Comparison of ENCODE assay signal across 8 cellular contexts in genomic region chr21:26389971-26390641, GRCh38.
DNase-seq lines count a peak whose midpoint lies in the region; ATAC-seq, FAIRE-seq and TF ChIP-seq lines count a peak whose summit lies in the region.

No MANE protein-coding gene starts in this region.

- H3K27me3 ChIP-seq in Panc1 (ENCODE audit: control insufficient read depth, insufficient read depth, low read length): no peaks in the 10 kb centered on the region

- CTCF ChIA-PET in Panc1 (lab: Charles Lee): no interaction called here

- no peaks in the 10 kb centered on the region; the same call in 1 of the 2 replicates for H3K9me3 ChIP-seq in Panc1 (ENCODE audit: control insufficient read depth, insufficient read depth, low read depth, low read length)

- H3K27ac ChIP-seq in Panc1 (ENCODE audit: low read length): peak overlapping the region; percentile 66

- POLR2A ChIA-PET in Panc1 (lab: Charles Lee): no interaction called here

- H3K4me3 ChIP-seq in AG10803 (ENCODE audit: low read length) (no peak overlapping the region), Panc1 (ENCODE audit: low read depth in 2 of 2, low read length in 2 of 2) (peak overlapping the region in 1 of 2 experiments; percentile 27; a peak in 2 of 4 replicates), foreskin fibroblast (ENCODE audit: low read depth in 1 of 2, low read length in 2 of 2) (no peak overlapping the region)

- BruUV-seq in Panc1 (replicated peaks; lab: Mats Ljungman, UMichigan): no TSS peak

- TF ChIP-seq CTCF in AG10803 (conservative IDR thresholded peaks at IDR 0.05; ENCODE audit: low read length) (no peak), Panc1 (IDR thresholded peaks at IDR 0.05) (no peak), foreskin fibroblast (IDR thresholded peaks at IDR 0.05; ENCODE audit: low read depth, low read length) (no peak)

- no peak for FAIRE-seq in GM19239 (lab: Jason Lieb, UNC)

- peak; percentile 80 for DNase-seq in AG10803 (ENCODE audit: low read depth)
- DNase-seq in Panc1 (ENCODE audit: low read depth, low spot score): peak; percentile 89
- DNase-seq in foreskin fibroblast: peak; percentile 81 to 84
- no peak for DNase-seq in stimulated activated CD4-positive, alpha-beta T cell treated with anti-CD3 and anti-CD28 coated beads, Interleukin-4, amount 100 ng/mL, for 4 hours
- DNase-seq in KG1 (lab: John Stamatoyannopoulos, UW): no peak
- no peak for DNase-seq in SHP77 (lab: John Stamatoyannopoulos, UW)
- no peak for DNase-seq in GM19239 (ENCODE audit: insufficient read length, low spot score)

- intact Hi-C loops in Panc1 (cut with micrococcal nuclease; ENCODE audit: unreplicated experiment): no loop called here

- peaks cover 14% of the 10 kb centered on the region for H3K4me1 ChIP-seq in Panc1 (ENCODE audit: control insufficient read depth, insufficient read depth, low read length)

- ATAC-seq in HG02884 (IDR thresholded peaks at IDR 0.05; ENCODE audit: unreplicated experiment) (peak; percentile 71), Panc1 (peak; percentile 93)

- in situ Hi-C loops in Panc1 (cut with HindIII; ENCODE audit: low pct_unique_long_range_greater_than_20kb, low sequenced_read_pairs): no loop called here

- no peaks in the 10 kb centered on the region for H3K36me3 ChIP-seq in Panc1 (ENCODE audit: control insufficient read depth, insufficient read depth, low read length)

Comparison
In these comparisons a context has a peak if more than half of its experiments do, and no peak if none do; other contexts are left out.
1. DNase-seq: peak in AG10803 (single experiment), Panc1 (single experiment) and foreskin fibroblast (2 of 2); none in stimulated activated CD4-positive, alpha-beta T cell treated with anti-CD3 and anti-CD28 coated beads, Interleukin-4, amount 100 ng/mL, for 4 hours (0 of 2), KG1 (single experiment), SHP77 (0 of 2) and GM19239 (single experiment).